13 cellular contexts compared by ENCODE assay signal in genomic region chr7:55518836-55519235, GRCh38.
"Had no signal": no experiment of that assay in that cellular context is flagged by ENCODE, and none has a peak within 500 bp of the region (broad histone marks: within the 10 kb centered on the region; RNA-seq: fewer than 3 reads in every experiment).

No MANE protein-coding gene starts in this region.

- H3K27ac ChIP-seq: brain microvascular endothelial cell, neural progenitor cell, ovary, tibial artery, vagina had no signal

- H3K9me3 Mint-ChIP-seq: activated naive CD8-positive, alpha-beta T cell treated with anti-CD3 and anti-CD28 coated beads for 36 hours; mesothelial cell of epicardium; neural progenitor cell had no signal

- H2AFZ ChIP-seq: neural progenitor cell had no signal

- H3K4me3 ChIP-seq: neural progenitor cell, ovary, tibial artery, vagina had no signal

- H3K27me3 ChIP-seq: brain microvascular endothelial cell, neural progenitor cell, ovary, tibial artery, vagina had no signal

- H3K27me3 Mint-ChIP-seq: activated naive CD8-positive, alpha-beta T cell treated with anti-CD3 and anti-CD28 coated beads for 36 hours had no signal

- H3K4me2 ChIP-seq: neural progenitor cell had no signal

- H3K4me3 Mint-ChIP-seq: activated naive CD8-positive, alpha-beta T cell treated with anti-CD3 and anti-CD28 coated beads for 36 hours; mesothelial cell of epicardium; neural progenitor cell had no signal

- ATAC-seq: esophagus mucosa had no signal

- DNase-seq: activated CD4-positive, CD25-positive, alpha-beta regulatory T cell treated with anti-CD3 and anti-CD28 coated beads, Interleukin-2, amount 50 U/mL, for 72 hours; activated effector memory CD4-positive, alpha-beta T cell treated with anti-CD3 and anti-CD28 coated beads, Interleukin-2, amount 50 U/mL, for 16 hours; activated naive CD8-positive, alpha-beta T cell treated with anti-CD3 and anti-CD28 coated beads for 36 hours; brain microvascular endothelial cell; cerebellar nuclear complex; dermis blood vessel endothelial cell; hippocampal formation; ovary; tibial artery had no signal

- H3K9ac ChIP-seq: neural progenitor cell had no signal

- H3K4me1 Mint-ChIP-seq: mesothelial cell of epicardium had no signal

- H3K9me3 ChIP-seq: ovary, tibial artery, vagina had no signal

- H3K36me3 ChIP-seq: neural progenitor cell, ovary had no signal

- H3K27ac Mint-ChIP-seq: activated naive CD8-positive, alpha-beta T cell treated with anti-CD3 and anti-CD28 coated beads for 36 hours; mesothelial cell of epicardium; neural progenitor cell had no signal
